In the genomic region with DNA sequence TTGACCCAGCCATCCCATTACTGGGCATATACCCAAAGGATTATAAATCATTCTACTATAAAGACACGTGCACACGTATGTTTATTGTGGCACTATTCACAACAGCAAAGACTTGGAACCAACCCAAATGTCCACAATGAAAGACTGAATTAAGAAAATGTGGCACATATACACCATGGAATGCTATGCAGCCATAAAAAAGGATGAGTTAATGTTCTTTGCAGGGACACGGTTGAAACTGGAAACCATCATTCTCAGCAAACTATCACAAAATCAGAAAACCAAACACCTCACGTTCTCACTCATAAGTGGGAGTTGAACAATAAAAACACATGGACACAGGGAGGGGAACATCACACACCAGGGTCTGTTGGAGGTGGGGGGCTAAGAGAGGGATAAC, we compare ENCODE assay signal across 2 cellular contexts. TPM values are rescaled to one million over a fixed set of nuclear protein-coding genes. Genes with fewer than 3 reads are reported as not detected.
"Had no signal": no experiment of that assay in that cellular context is flagged by ENCODE, and none has a peak within 500 bp of the region (broad histone marks: within the 10 kb centered on the region; RNA-seq: fewer than 3 reads in every experiment).

No MANE protein-coding gene starts in this region.

RNA-seq across cellular contexts. Expression of gene ADGRF1, which starts 47.3 kb away (rescaled TPM):
- total RNA-seq: G401 had no signal
- polyA plus RNA-seq: GM12878 had no signal
